In the genomic region with DNA sequence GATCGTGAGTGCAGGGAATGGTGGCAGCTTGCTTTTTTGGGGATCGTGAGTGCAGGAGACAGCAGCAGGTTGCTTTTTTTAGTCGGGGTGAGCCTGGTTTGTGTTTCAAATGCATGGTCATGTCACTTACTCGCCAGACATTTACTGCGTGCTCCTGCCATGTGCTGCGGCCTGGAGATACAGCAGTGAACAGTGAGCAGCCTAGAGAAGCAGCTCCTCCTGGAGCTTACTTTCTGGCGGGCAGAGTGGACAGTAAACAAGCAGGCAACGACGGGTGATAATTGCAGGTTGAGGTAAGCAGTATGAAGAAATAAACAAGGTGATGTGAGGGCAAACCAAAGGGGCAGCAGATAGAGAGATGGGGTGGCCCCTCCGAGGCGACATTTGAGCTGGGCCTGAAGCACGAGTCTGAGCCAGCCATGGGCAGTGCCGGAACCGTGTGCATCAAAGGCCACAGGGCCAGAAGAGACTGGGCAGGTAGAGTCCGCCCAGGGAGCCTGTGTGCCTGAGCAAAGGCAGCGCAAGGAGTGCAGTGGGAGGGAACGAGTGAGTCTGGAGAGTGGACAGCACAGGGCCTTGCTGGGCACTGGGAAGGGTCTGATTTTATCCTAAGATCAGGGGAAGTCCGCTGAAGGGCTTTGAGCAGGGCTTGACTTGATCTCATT, we compare ENCODE assay signal across 14 cellular contexts. TPM values are rescaled to one million over a fixed set of nuclear protein-coding genes. Genes with fewer than 3 reads are reported as not detected.
DNase-seq lines count a peak whose midpoint lies in the region; ATAC-seq, FAIRE-seq and TF ChIP-seq lines count a peak whose summit lies in the region.
"Had no signal": no experiment of that assay in that cellular context is flagged by ENCODE, and none has a peak within 500 bp of the region (broad histone marks: within the 10 kb centered on the region; RNA-seq: fewer than 3 reads in every experiment).

No MANE protein-coding gene starts in this region.

- no peak for TF ChIP-seq RAD21 in IMR-90 (IDR thresholded peaks at IDR 0.05; ENCODE audit: low read length)
- no peak for TF ChIP-seq RAD21 in GM12878 (IDR thresholded peaks at IDR 0.05; ENCODE audit: insufficient read depth, low read depth, low read length)

- H3K27me3 ChIP-seq in IMR-90 (ENCODE audit: control insufficient read depth, insufficient read depth, low read length) (no peaks in the 10 kb centered on the region), GM12878 (replicated peaks in 1 of 2; ENCODE audit: control insufficient read depth in 2 of 2, insufficient read depth in 2 of 2, low read length in 1 of 2) (no peaks in the 10 kb centered on the region), stomach smooth muscle (ENCODE audit: control insufficient read depth in 1 of 2, insufficient read depth in 2 of 2, low read length in 2 of 2) (no peaks in the 10 kb centered on the region)

- H3K56ac ChIP-seq in IMR-90 (ENCODE audit: extremely low read depth, insufficient read depth, low read length) = no peak overlapping the region

- SMC1A ChIA-PET in GM12878 (lab: Charles Lee; ENCODE audit: uncharacterized antibody, unreplicated experiment) = interaction anchor here (0.6 to 4.9 kb wide), 3 partner anchors 11 to 17 kb away, joined by 3 to 26 read pairs (median 4); no protein-coding TSS in a partner anchor

- H3K9ac ChIP-seq in IMR-90 (ENCODE audit: low read depth, low read length) (no peak overlapping the region), GM12878 (ENCODE audit: control insufficient read depth, insufficient read depth, low read length) (no peak overlapping the region), stomach smooth muscle (ENCODE audit: low read length in 2 of 2) (peak overlapping the region; percentile 42 to 66)

- H2BK20ac ChIP-seq in IMR-90 (ENCODE audit: low read depth, low read length) = no peak overlapping the region

- DNase-seq in IMR-90 (no peak), GM12878 (ENCODE audit: low read depth, low spot score) (no peak), left lobe of liver (ENCODE audit: low spot score) (no peak), NCI-H510A treated with DMSO at 0.1 percent for 48 hours (lab: John Stamatoyannopoulos, UW) (no peak), RCC 7860 (ENCODE audit: low spot score) (no peak)
- DNase-seq: activated CD4-positive, alpha-beta T cell treated with anti-CD3 and anti-CD28 coated beads for 4 hours; CD4-positive, alpha-beta T cell; effector CD4-positive, alpha-beta T cell; foreskin melanocyte; immature natural killer cell; NCI-H187; NCI-H526 had no signal

- no peak overlapping the region for H2BK15ac ChIP-seq in IMR-90 (ENCODE audit: low read depth, low read length)

- H3K14ac ChIP-seq in IMR-90 (replicated peaks; ENCODE audit: low read depth, low read length) = no peak overlapping the region; the same call in 1 of the 2 replicates

- H3K4me1 ChIP-seq in IMR-90 (ENCODE audit: control insufficient read depth, insufficient read depth, low read length) (peaks cover 33% of the 10 kb centered on the region), GM12878 (ENCODE audit: control insufficient read depth, insufficient read depth, low read length) (peaks cover 11% of the 10 kb centered on the region), stomach smooth muscle (ENCODE audit: control insufficient read depth, insufficient read depth, low read length) (peaks cover 72% of the 10 kb centered on the region)

- peaks cover 49 to 84% of the 10 kb centered on the region in 2 experiments for H3K79me1 ChIP-seq in IMR-90 (ENCODE audit: low read depth in 1 of 2, low read length in 2 of 2)

- BruUV-seq in IMR-90 (replicated peaks; lab: Mats Ljungman, UMichigan) (no TSS peak), GM12878 (replicated peaks; lab: Mats Ljungman, UMichigan) (TSS peak; percentile 48)

- FAIRE-seq in GM12878 (lab: Jason Lieb, UNC) (no peak), RCC 7860 (lab: Jason Lieb, UNC) (no peak)

- intact Hi-C loops in IMR-90 (cut with micrococcal nuclease) = no loop called here
- intact Hi-C loops in GM12878 (cut with micrococcal nuclease; ENCODE audit: unreplicated experiment) = no loop called here

- H2BK120ac ChIP-seq in IMR-90 (ENCODE audit: low read depth, low read length) = no peak overlapping the region; the same call in 1 of the 2 replicates

- H4K20me1 ChIP-seq in IMR-90 (ENCODE audit: insufficient read depth, low read length) (peaks cover 3% of the 10 kb centered on the region; the same call in 1 of the 2 replicates), GM12878 (ENCODE audit: control insufficient read depth, insufficient read depth) (no peaks in the 10 kb centered on the region)

- H3K27ac ChIP-seq in IMR-90 (ENCODE audit: insufficient read depth, low read length) (peak overlapping the region; percentile 38; the same call in 1 of the 2 replicates), GM12878 (ENCODE audit: control insufficient read depth, insufficient read depth) (no peak overlapping the region), stomach smooth muscle (ENCODE audit: low read length) (peak overlapping the region; percentile 87)

- H2AK9ac ChIP-seq in IMR-90 (replicated peaks; ENCODE audit: low read depth, low read length, poor library complexity) = peak overlapping the region; percentile 39

- H2AFZ ChIP-seq in IMR-90 (replicated peaks; ENCODE audit: low read length, poor library complexity) (no peak overlapping the region), GM12878 (ENCODE audit: control insufficient read depth, low read depth, low read length) (no peak overlapping the region)

- H3K9me1 ChIP-seq in IMR-90 (ENCODE audit: insufficient read depth, low read length) = peaks cover 30% of the 10 kb centered on the region

- TF ChIP-seq POLR2A in IMR-90 (IDR thresholded peaks at IDR 0.05; ENCODE audit: low read depth, low read length) (no peak), GM12878 (IDR thresholded peaks at IDR 0.05; ENCODE audit: low read depth, low read length) (no peak)

- peak overlapping the region; percentile 10; the same call in 1 of the 2 replicates for H4K91ac ChIP-seq in IMR-90 (ENCODE audit: insufficient read depth, low read depth, low read length)

- dilution Hi-C loops in IMR-90 (cut with HindIII; ENCODE audit: low sequenced_read_pairs, unreplicated experiment) = no loop called here

- H3K4me2 ChIP-seq in IMR-90 (ENCODE audit: low read depth, low read length) = no peak overlapping the region
- no peak overlapping the region for H3K4me2 ChIP-seq in GM12878 (ENCODE audit: control insufficient read depth, insufficient read depth)

- H4K5ac ChIP-seq in IMR-90 (ENCODE audit: low read depth, low read length) = peak overlapping the region; percentile 72

- H2BK5ac ChIP-seq in IMR-90 (ENCODE audit: low read depth, low read length, poor library complexity, severe bottlenecking) = peak overlapping the region; percentile 58

- H3K36me3 ChIP-seq in IMR-90 (ENCODE audit: control insufficient read depth, insufficient read depth, low read length) (peaks cover 42% of the 10 kb centered on the region), GM12878 (ENCODE audit: control insufficient read depth in 2 of 2, insufficient read depth in 2 of 2, low read length in 1 of 2) (peaks cover 26 to 48% of the 10 kb centered on the region in 2 experiments), stomach smooth muscle (ENCODE audit: control insufficient read depth in 2 of 2, insufficient read depth in 2 of 2, low read length in 2 of 2) (peaks cover 0 to 5% of the 10 kb centered on the region in 2 donors)

- no peak overlapping the region for H3K4ac ChIP-seq in IMR-90 (ENCODE audit: low read depth, low read length)

- no peak overlapping the region for H3K4me3 ChIP-seq in IMR-90 (ENCODE audit: insufficient read depth, low read depth, low read length)
- H3K4me3 ChIP-seq in GM12878 = no peak overlapping the region
- H3K4me3 ChIP-seq in stomach smooth muscle (ENCODE audit: low read length in 2 of 2) = peak overlapping the region; percentile 44 to 58

- RAD21 ChIA-PET in GM12878 (lab: Charles Lee; ENCODE audit: unreplicated experiment) = no interaction called here

- POLR2A ChIA-PET in IMR-90 (lab: Charles Lee; ENCODE audit: unreplicated experiment) = no interaction called here
- POLR2A ChIA-PET in GM12878 (lab: Charles Lee) = no interaction called here

- no peak for TF ChIP-seq CTCF in IMR-90 (conservative IDR thresholded peaks at IDR 0.05; ENCODE audit: low read depth, low read length)
- TF ChIP-seq CTCF in GM12878 (IDR thresholded peaks at IDR 0.05 in 2 of 3, conservative IDR thresholded peaks at IDR 0.05 in 1 of 3; ENCODE audit: control insufficient read depth in 2 of 3, extremely low read depth in 1 of 3, insufficient read depth in 1 of 3, low read depth in 3 of 3, low read length in 3 of 3) = no peak

- peaks cover 66% of the 10 kb centered on the region for H3K79me2 ChIP-seq in GM12878 (ENCODE audit: control insufficient read depth, insufficient read depth, low read length)

- CTCF ChIA-PET in IMR-90 (lab: Yijun Ruan, JAX) = interaction anchor here (0.6 kb wide), 1 partner anchor 17 kb away, joined by 3 read pairs; no protein-coding TSS in a partner anchor
- CTCF ChIA-PET in GM12878 (lab: Yijun Ruan, JAX) = no interaction called here

- H3K23ac ChIP-seq in IMR-90 (ENCODE audit: low read depth, low read length) = 0 out of 2 replicates have a peak overlapping the region, but pooled peaks have one; percentile 50

- ATAC-seq in IMR-90 (ENCODE audit: low read depth) (no peak), GM12878 (no peak), left lobe of liver (peak; percentile 18), HG03378 (IDR thresholded peaks at IDR 0.05; ENCODE audit: unreplicated experiment) (no peak)

- 77% methylated on average over 16 of the region's 18 CpGs; no CpG with 5 or more reads in 1 of the 2 experiments for WGBS in IMR-90 (ENCODE audit: extremely low coverage in 2 of 2, insufficient read length in 1 of 2), 2 experiments
- 96% methylated on average over 18 of the region's 18 CpGs for WGBS in GM12878 (ENCODE audit: insufficient coverage, insufficient replicate concordance, low lambda C conversion rate, missing lambda C conversion rate)

- no peak for TF ChIP-seq EP300 in GM12878 (IDR thresholded peaks at IDR 0.05; ENCODE audit: borderline replicate concordance in 1 of 2, control insufficient read depth in 1 of 2, low read depth in 2 of 2, low read length in 2 of 2)

- H4K8ac ChIP-seq in IMR-90 (ENCODE audit: low read depth in 2 of 2, low read length in 2 of 2) = peak overlapping the region in 1 of 2 experiments; percentile 50; a peak in 2 of 4 replicates

- no peaks in the 10 kb centered on the region for H3K9me3 ChIP-seq in IMR-90 (ENCODE audit: control insufficient read depth, insufficient read depth, low read length)
- no peaks in the 10 kb centered on the region for H3K9me3 ChIP-seq in GM12878 (replicated peaks; ENCODE audit: control insufficient read depth, insufficient read depth, low read length)
- H3K9me3 ChIP-seq in stomach smooth muscle (ENCODE audit: control insufficient read depth in 2 of 2, low read length in 2 of 2) = no peaks in the 10 kb centered on the region

- in situ Hi-C loops in IMR-90 (cut with MboI; ENCODE audit: low sequenced_read_pairs) = no loop called here
- in situ Hi-C loops in GM12878 (cut with MboI) = no loop called here

- H2AK5ac ChIP-seq in IMR-90 (ENCODE audit: low read depth, low read length) = peak overlapping the region; percentile 54

- H3K18ac ChIP-seq in IMR-90 (ENCODE audit: low read depth, low read length) = no peak overlapping the region

RNA-seq across cellular contexts. Expression of a gene that starts 57.3 kb away (rescaled TPM):
- total RNA-seq in IMR-90 (2012; rRNA removed) (14.0 and 22.5 TPM in 2 replicates), GM12878 (2014; rRNA removed) (5.6 and 8.3 TPM in 2 replicates), GM12878 (2014; rRNA removed; fragmentation: Illumina TruSeq; extraction: Trizol) (8.8 and 9.4 TPM in 2 replicates), GM12878 (2021) (7.1 and 7.3 TPM in 2 replicates), left lobe of liver (3.7 TPM)
- polyA plus RNA-seq in IMR-90 (2012; rRNA removed) (4.4 and 6.1 TPM in 2 replicates), GM12878 (2011; rRNA removed) (7.4 and 13.0 TPM in 2 replicates), GM12878 (2014; fragmentation: Illumina TruSeq; extraction: Trizol) (7.2 and 8.3 TPM in 2 replicates), GM12878 (2014; fragmentation: Nextera tagmentation; extraction: Ambion mirVana) (1 to 10 TPM; 1.9 to 2.2 TPM), GM12878 (2014; rRNA removed) (3.2 and 4.2 TPM in 2 replicates), GM12878 (2016; fragmentation: Nextera tagmentation; extraction: Ambion mirVana) (1 to 10 TPM; 7.4 to 8.0 TPM)
- polyA plus RNA-seq in IMR-90 (2012; cell fraction: cytosol; rRNA removed) = 0.53 and 0.65 TPM in 2 replicates
- polyA plus RNA-seq in IMR-90 (2012; cell fraction: nucleus; rRNA removed; ENCODE audit: low replicate concordance) = 2.9 and 24.7 TPM in 2 replicates
- total RNA-seq in GM12878 (2013; cell fraction: nucleolus; rRNA removed) = 30.0 and 31.2 TPM in 2 replicates
- polyA plus RNA-seq in GM12878 (2011; ENCODE audit: low read depth) = 1.9 TPM
- 2.5 and 2.9 TPM in 2 replicates for polyA plus RNA-seq in GM12878 (2011; cell fraction: cytosol; rRNA removed)
- 7.4 and 8.6 TPM in 2 replicates for polyA plus RNA-seq in GM12878 (2011; cell fraction: nucleus; rRNA removed)
- 3.0 and 5.1 TPM in 2 replicates for polyA plus RNA-seq in GM12878 (2012)
- 5.9 and 9.2 TPM in 2 replicates for polyA minus RNA-seq in GM12878 (2011; rRNA and poly(A)+ RNA removed)
- polyA minus RNA-seq in GM12878 (2011; cell fraction: cytosol; rRNA and poly(A)+ RNA removed) = 2.7 and 4.3 TPM in 2 replicates
- 2.4 and 5.4 TPM in 2 replicates for polyA minus RNA-seq in GM12878 (2011; cell fraction: nucleus; rRNA and poly(A)+ RNA removed)

Comparison
In these comparisons a context has a peak if more than half of its experiments do, and no peak if none do; other contexts are left out.
1. H3K4me3 ChIP-seq: peak in stomach smooth muscle (2 of 2); none in IMR-90 (single experiment) and GM12878 (single experiment).
2. H3K9ac ChIP-seq: peak in stomach smooth muscle (2 of 2); none in IMR-90 (single experiment) and GM12878 (single experiment).